In genomic region chr13:69556540-69557196, GRCh38 we compare ENCODE assay signal across 15 cellular contexts.
"Had no signal": no experiment of that assay in that cellular context is flagged by ENCODE, and none has a peak within 500 bp of the region (broad histone marks: within the 10 kb centered on the region; RNA-seq: fewer than 3 reads in every experiment).

No MANE protein-coding gene starts in this region.

- H3K4me3 Mint-ChIP-seq: activated naive CD4-positive, alpha-beta T cell treated with anti-CD3 and anti-CD28 coated beads, Interleukin-2, amount 10 ng/mL, durations not matched to agents 7 days and 5 days; naive B cell; stimulated activated memory B cell treated with anti-CD40 and anti-IgM and Interleukin-4, amounts not matched to agents 10 μg/mL and 1 μg/mL and 100 μg/mL, for 72 hours had no signal

- H3K36me3 Mint-ChIP-seq: activated naive CD4-positive, alpha-beta T cell treated with anti-CD3 and anti-CD28 coated beads, Interleukin-2, amount 10 ng/mL, durations not matched to agents 7 days and 5 days; naive B cell; stimulated activated memory B cell treated with anti-CD40 and anti-IgM and Interleukin-4, amounts not matched to agents 10 μg/mL and 1 μg/mL and 100 μg/mL, for 72 hours had no signal

- DNase-seq: activated CD4-positive, alpha-beta T cell treated with anti-CD3 and anti-CD28 coated beads, Interleukin-2, amount 50 U/mL, for 4 hours; activated naive CD4-positive, alpha-beta T cell treated with anti-CD3 and anti-CD28 coated beads, Interleukin-2, amount 10 ng/mL, durations not matched to agents 7 days and 5 days; dorsolateral prefrontal cortex; left lung; mammary epithelial cell; naive B cell; stimulated activated CD4-positive, alpha-beta T cell treated with anti-CD3 and anti-CD28 coated beads, Interleukin-2, amount 100 ng/mL, for 48 hours had no signal

- H3K79me2 ChIP-seq: hepatocyte, parathyroid adenoma had no signal

- H3K9ac ChIP-seq: parathyroid adenoma had no signal

- H3K4me2 ChIP-seq: hepatocyte had no signal

- H3K27me3 Mint-ChIP-seq: activated naive CD4-positive, alpha-beta T cell treated with anti-CD3 and anti-CD28 coated beads, Interleukin-2, amount 10 ng/mL, durations not matched to agents 7 days and 5 days; naive B cell; stimulated activated memory B cell treated with anti-CD40 and anti-IgM and Interleukin-4, amounts not matched to agents 10 μg/mL and 1 μg/mL and 100 μg/mL, for 72 hours had no signal

- H3K27me3 ChIP-seq: dorsolateral prefrontal cortex, hepatocyte, left lung, neutrophil had no signal

- FAIRE-seq: keratinocyte had no signal

- H3K27ac Mint-ChIP-seq: activated naive CD4-positive, alpha-beta T cell treated with anti-CD3 and anti-CD28 coated beads, Interleukin-2, amount 10 ng/mL, durations not matched to agents 7 days and 5 days; activated T-helper 2 cell treated with anti-CD3 and anti-CD28 coated beads, Interferon-gamma antibody, Interleukin-2, Interleukin-4, amounts not matched to agents 10 μg/mL and 5 μg/mL and 100 μg/mL, durations not matched to agents 14 hours and 24 hours and 36 hours; stimulated activated memory B cell treated with anti-CD40 and anti-IgM and Interleukin-4, amounts not matched to agents 10 μg/mL and 1 μg/mL and 100 μg/mL, for 72 hours had no signal

- H3K4me1 Mint-ChIP-seq: activated naive CD4-positive, alpha-beta T cell treated with anti-CD3 and anti-CD28 coated beads, Interleukin-2, amount 10 ng/mL, durations not matched to agents 7 days and 5 days; naive B cell; stimulated activated memory B cell treated with anti-CD40 and anti-IgM and Interleukin-4, amounts not matched to agents 10 μg/mL and 1 μg/mL and 100 μg/mL, for 72 hours had no signal

- H3K4me3 ChIP-seq: dorsolateral prefrontal cortex, hepatocyte, left lung had no signal

- ATAC-seq: activated CD4-positive, CD25-positive, alpha-beta regulatory T cell treated with anti-CD3 and anti-CD28 coated beads, Interleukin-2, amount 50 U/mL, for 24 hours; esophagus mucosa; left lung; stimulated activated memory B cell treated with anti-CD40 and anti-IgM and Interleukin-4, amounts not matched to agents 10 μg/mL and 1 μg/mL and 100 μg/mL, for 72 hours had no signal

- H3K9me3 Mint-ChIP-seq: activated T-helper 2 cell treated with anti-CD3 and anti-CD28 coated beads, Interferon-gamma antibody, Interleukin-2, Interleukin-4, amounts not matched to agents 10 μg/mL and 5 μg/mL and 100 μg/mL, durations not matched to agents 14 hours and 24 hours and 36 hours had no signal

- H2AFZ ChIP-seq: hepatocyte, parathyroid adenoma had no signal

- H3K4me1 ChIP-seq: left lung, parathyroid adenoma had no signal

- H3K27ac ChIP-seq: dorsolateral prefrontal cortex, hepatocyte, left lung, neutrophil, parathyroid adenoma had no signal

- H3K9me3 ChIP-seq: left lung, neutrophil had no signal

- H3K36me3 ChIP-seq: left lung, neutrophil had no signal
